Comparison of ENCODE assay signal across 9 cellular contexts in the genomic region with DNA sequence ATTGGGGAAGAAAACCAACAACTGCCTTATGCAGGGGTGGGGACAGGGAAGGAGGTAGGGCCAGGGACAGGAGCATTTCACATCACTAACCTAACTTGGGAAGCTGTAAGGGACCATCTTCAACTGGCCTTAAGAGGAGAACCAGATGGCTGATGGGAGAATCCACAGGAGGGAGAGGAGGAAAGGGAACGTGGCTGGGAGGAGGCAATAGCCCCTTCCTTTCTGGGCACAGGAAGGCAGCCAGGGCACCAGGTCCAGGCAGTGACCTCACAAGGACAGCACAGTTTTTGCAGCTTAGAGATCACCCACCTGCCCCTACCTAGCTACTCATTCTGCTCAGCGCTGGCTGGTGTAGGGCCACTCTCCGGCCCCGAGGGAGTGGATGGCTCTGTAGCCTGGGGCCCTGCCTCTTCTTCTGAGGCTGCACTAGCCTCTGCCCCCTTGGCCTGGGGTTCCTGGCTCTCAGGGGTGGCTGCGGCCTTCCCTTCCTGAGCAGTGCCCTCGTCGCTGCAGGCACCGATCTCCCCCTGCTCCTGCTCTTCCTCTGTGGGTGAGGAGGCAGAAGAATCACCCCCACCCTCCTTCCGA. TPM values are rescaled to one million over a fixed set of nuclear protein-coding genes. Genes with fewer than 3 reads are reported as not detected.
DNase-seq lines count a peak whose midpoint lies in the region; ATAC-seq and TF ChIP-seq lines count a peak whose summit lies in the region.
"Had no signal": no experiment of that assay in that cellular context is flagged by ENCODE, and none has a peak within 500 bp of the region (broad histone marks: within the 10 kb centered on the region; RNA-seq: fewer than 3 reads in every experiment).

No MANE protein-coding gene starts in this region.

- DNase-seq in NCI-H2227 (lab: John Stamatoyannopoulos, UW; ENCODE audit: unreplicated experiment): peak; percentile 34
- no peak for DNase-seq in NCI-H2227 treated with DMSO at 0.1 percent for 48 hours (lab: John Stamatoyannopoulos, UW)
- peak; percentile 51 for DNase-seq in glutamatergic neuron
- DNase-seq in KBM-7: no peak

- peak; percentile 24 for ATAC-seq in SK-N-SH treated with all-trans-retinoic acid at 6 μM for 48 hours
- ATAC-seq in stimulated activated memory B cell treated with anti-CD40 and anti-IgM and Interleukin-4, amounts not matched to agents 10 μg/mL and 1 μg/mL and 100 μg/mL, for 72 hours: no peak
- ATAC-seq in GM18502 (IDR thresholded peaks at IDR 0.05; ENCODE audit: poor library complexity, unreplicated experiment): no peak
- ATAC-seq in HG03135 (IDR thresholded peaks at IDR 0.05; ENCODE audit: unreplicated experiment): no peak

- H3K36me3 Mint-ChIP-seq in glutamatergic neuron (ENCODE audit: unreplicated experiment): peaks cover 14% of the 10 kb centered on the region
- peaks cover 36% of the 10 kb centered on the region for H3K36me3 Mint-ChIP-seq in stimulated activated memory B cell treated with anti-CD40 and anti-IgM and Interleukin-4, amounts not matched to agents 10 μg/mL and 1 μg/mL and 100 μg/mL, for 72 hours

- in situ Hi-C loops in KBM-7 (cut with MboI; ENCODE audit: low pct_unique_long_range_greater_than_20kb, low sequenced_read_pairs): no loop called here

- no peak for TF ChIP-seq CTCF in glutamatergic neuron (IDR thresholded peaks at IDR 0.05; ENCODE audit: partially characterized antibody, unreplicated experiment)

- H3K9me3 Mint-ChIP-seq in glutamatergic neuron (ENCODE audit: unreplicated experiment): peaks cover 19% of the 10 kb centered on the region
- no peaks in the 10 kb centered on the region for H3K9me3 Mint-ChIP-seq in stimulated activated memory B cell treated with anti-CD40 and anti-IgM and Interleukin-4, amounts not matched to agents 10 μg/mL and 1 μg/mL and 100 μg/mL, for 72 hours

- peak overlapping the region; percentile 92 for H3K4me3 Mint-ChIP-seq in glutamatergic neuron (ENCODE audit: unreplicated experiment)
- H3K4me3 Mint-ChIP-seq in stimulated activated memory B cell treated with anti-CD40 and anti-IgM and Interleukin-4, amounts not matched to agents 10 μg/mL and 1 μg/mL and 100 μg/mL, for 72 hours: peak overlapping the region; percentile 89

- H3K27me3 Mint-ChIP-seq in glutamatergic neuron (ENCODE audit: unreplicated experiment): peaks cover 10% of the 10 kb centered on the region
- no peaks in the 10 kb centered on the region for H3K27me3 Mint-ChIP-seq in stimulated activated memory B cell treated with anti-CD40 and anti-IgM and Interleukin-4, amounts not matched to agents 10 μg/mL and 1 μg/mL and 100 μg/mL, for 72 hours

- H3K4me1 Mint-ChIP-seq in glutamatergic neuron (ENCODE audit: low read depth, unreplicated experiment): peaks cover 24% of the 10 kb centered on the region
- peaks cover 76% of the 10 kb centered on the region for H3K4me1 Mint-ChIP-seq in stimulated activated memory B cell treated with anti-CD40 and anti-IgM and Interleukin-4, amounts not matched to agents 10 μg/mL and 1 μg/mL and 100 μg/mL, for 72 hours

- H3K27ac Mint-ChIP-seq in glutamatergic neuron (ENCODE audit: unreplicated experiment): peak overlapping the region; percentile 85
- H3K27ac Mint-ChIP-seq in stimulated activated memory B cell treated with anti-CD40 and anti-IgM and Interleukin-4, amounts not matched to agents 10 μg/mL and 1 μg/mL and 100 μg/mL, for 72 hours: peak overlapping the region; percentile 67

TF ChIP-seq in SK-N-SH treated with all-trans-retinoic acid at 6 μM for 48 hours, 23 proteins besides CTCF, POLR2A, EP300 and RAD21:
- TF ChIP-seq RARB (CRISPR knock-in tag; IDR thresholded peaks at IDR 0.05) (no peak), ISL1 (CRISPR knock-in tag; IDR thresholded peaks at IDR 0.05) (no peak), TCF4 (CRISPR knock-in tag; IDR thresholded peaks at IDR 0.05; ENCODE audit: borderline replicate concordance) (no peak), ZC3H10 (CRISPR knock-in tag; IDR thresholded peaks at IDR 0.05) (no peak), PPARA (CRISPR knock-in tag; IDR thresholded peaks at IDR 0.05; ENCODE audit: borderline replicate concordance) (no peak), ZFP3 (CRISPR knock-in tag; IDR thresholded peaks at IDR 0.05) (no peak), SNAI2 (CRISPR knock-in tag; IDR thresholded peaks at IDR 0.05) (no peak), ZNF70 (CRISPR knock-in tag; IDR thresholded peaks at IDR 0.05) (no peak), CSDC2 (CRISPR knock-in tag; IDR thresholded peaks at IDR 0.05) (no peak), ZNF565 (CRISPR knock-in tag; conservative IDR thresholded peaks at IDR 0.05; ENCODE audit: low read depth) (no peak), OSR1 (CRISPR knock-in tag; IDR thresholded peaks at IDR 0.05) (no peak)
- TF ChIP-seq, protein P1, sequence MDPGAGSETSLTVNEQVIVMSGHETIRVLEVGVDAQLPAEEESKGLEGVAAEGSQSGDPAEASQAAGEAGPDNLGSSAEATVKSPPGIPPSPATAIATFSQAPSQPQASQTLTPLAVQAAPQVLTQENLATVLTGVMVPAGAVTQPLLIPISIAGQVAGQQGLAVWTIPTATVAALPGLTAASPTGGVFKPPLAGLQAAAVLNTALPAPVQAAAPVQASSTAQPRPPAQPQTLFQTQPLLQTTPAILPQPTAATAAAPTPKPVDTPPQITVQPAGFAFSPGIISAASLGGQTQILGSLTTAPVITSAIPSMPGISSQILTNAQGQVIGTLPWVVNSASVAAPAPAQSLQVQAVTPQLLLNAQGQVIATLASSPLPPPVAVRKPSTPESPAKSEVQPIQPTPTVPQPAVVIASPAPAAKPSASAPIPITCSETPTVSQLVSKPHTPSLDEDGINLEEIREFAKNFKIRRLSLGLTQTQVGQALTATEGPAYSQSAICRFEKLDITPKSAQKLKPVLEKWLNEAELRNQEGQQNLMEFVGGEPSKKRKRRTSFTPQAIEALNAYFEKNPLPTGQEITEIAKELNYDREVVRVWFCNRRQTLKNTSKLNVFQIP (CRISPR knock-in tag; IDR thresholded peaks at IDR 0.05; ENCODE audit: borderline replicate concordance, low read depth): no peak
- TF ChIP-seq, protein P2, sequence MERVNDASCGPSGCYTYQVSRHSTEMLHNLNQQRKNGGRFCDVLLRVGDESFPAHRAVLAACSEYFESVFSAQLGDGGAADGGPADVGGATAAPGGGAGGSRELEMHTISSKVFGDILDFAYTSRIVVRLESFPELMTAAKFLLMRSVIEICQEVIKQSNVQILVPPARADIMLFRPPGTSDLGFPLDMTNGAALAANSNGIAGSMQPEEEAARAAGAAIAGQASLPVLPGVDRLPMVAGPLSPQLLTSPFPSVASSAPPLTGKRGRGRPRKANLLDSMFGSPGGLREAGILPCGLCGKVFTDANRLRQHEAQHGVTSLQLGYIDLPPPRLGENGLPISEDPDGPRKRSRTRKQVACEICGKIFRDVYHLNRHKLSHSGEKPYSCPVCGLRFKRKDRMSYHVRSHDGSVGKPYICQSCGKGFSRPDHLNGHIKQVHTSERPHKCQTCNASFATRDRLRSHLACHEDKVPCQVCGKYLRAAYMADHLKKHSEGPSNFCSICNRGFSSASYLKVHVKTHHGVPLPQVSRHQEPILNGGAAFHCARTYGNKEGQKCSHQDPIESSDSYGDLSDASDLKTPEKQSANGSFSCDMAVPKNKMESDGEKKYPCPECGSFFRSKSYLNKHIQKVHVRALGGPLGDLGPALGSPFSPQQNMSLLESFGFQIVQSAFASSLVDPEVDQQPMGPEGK (CRISPR knock-in tag; IDR thresholded peaks at IDR 0.05; ENCODE audit: borderline replicate concordance): no peak
- TF ChIP-seq, protein P3, sequence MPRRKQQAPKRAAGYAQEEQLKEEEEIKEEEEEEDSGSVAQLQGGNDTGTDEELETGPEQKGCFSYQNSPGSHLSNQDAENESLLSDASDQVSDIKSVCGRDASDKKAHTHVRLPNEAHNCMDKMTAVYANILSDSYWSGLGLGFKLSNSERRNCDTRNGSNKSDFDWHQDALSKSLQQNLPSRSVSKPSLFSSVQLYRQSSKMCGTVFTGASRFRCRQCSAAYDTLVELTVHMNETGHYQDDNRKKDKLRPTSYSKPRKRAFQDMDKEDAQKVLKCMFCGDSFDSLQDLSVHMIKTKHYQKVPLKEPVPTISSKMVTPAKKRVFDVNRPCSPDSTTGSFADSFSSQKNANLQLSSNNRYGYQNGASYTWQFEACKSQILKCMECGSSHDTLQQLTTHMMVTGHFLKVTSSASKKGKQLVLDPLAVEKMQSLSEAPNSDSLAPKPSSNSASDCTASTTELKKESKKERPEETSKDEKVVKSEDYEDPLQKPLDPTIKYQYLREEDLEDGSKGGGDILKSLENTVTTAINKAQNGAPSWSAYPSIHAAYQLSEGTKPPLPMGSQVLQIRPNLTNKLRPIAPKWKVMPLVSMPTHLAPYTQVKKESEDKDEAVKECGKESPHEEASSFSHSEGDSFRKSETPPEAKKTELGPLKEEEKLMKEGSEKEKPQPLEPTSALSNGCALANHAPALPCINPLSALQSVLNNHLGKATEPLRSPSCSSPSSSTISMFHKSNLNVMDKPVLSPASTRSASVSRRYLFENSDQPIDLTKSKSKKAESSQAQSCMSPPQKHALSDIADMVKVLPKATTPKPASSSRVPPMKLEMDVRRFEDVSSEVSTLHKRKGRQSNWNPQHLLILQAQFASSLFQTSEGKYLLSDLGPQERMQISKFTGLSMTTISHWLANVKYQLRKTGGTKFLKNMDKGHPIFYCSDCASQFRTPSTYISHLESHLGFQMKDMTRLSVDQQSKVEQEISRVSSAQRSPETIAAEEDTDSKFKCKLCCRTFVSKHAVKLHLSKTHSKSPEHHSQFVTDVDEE (CRISPR knock-in tag; IDR thresholded peaks at IDR 0.05): no peak
- TF ChIP-seq, protein P4, sequence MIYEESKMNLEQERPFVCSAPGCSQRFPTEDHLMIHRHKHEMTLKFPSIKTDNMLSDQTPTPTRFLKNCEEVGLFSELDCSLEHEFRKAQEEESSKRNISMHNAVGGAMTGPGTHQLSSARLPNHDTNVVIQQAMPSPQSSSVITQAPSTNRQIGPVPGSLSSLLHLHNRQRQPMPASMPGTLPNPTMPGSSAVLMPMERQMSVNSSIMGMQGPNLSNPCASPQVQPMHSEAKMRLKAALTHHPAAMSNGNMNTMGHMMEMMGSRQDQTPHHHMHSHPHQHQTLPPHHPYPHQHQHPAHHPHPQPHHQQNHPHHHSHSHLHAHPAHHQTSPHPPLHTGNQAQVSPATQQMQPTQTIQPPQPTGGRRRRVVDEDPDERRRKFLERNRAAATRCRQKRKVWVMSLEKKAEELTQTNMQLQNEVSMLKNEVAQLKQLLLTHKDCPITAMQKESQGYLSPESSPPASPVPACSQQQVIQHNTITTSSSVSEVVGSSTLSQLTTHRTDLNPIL (CRISPR knock-in tag; IDR thresholded peaks at IDR 0.05; ENCODE audit: low read depth): no peak

RNA-seq across cellular contexts. Expression of a gene that starts 1.7 kb away (rescaled TPM):
- total RNA-seq in glutamatergic neuron (ENCODE audit: unreplicated experiment): 912 TPM

RNA-seq across cellular contexts. Expression of a gene that starts 27.9 kb away (rescaled TPM):
- 21.8 TPM for total RNA-seq in glutamatergic neuron (ENCODE audit: unreplicated experiment)

RNA-seq across cellular contexts. Expression of a gene that starts 28.0 kb away (rescaled TPM):
- total RNA-seq in glutamatergic neuron (ENCODE audit: unreplicated experiment): 1.6 TPM
- total RNA-seq: lung microvascular endothelial cell had no signal

RNA-seq across cellular contexts. Expression of a gene that starts 42.5 kb away (rescaled TPM):
- 36.9 TPM for total RNA-seq in glutamatergic neuron (ENCODE audit: unreplicated experiment)

RNA-seq across cellular contexts. Expression of a gene that starts 59.9 kb away (rescaled TPM):
- total RNA-seq in glutamatergic neuron (ENCODE audit: unreplicated experiment): 161 TPM

Comparison
In these comparisons a context has a peak if more than half of its experiments do, and no peak if none do; other contexts are left out.
1. DNase-seq: peak in NCI-H2227 (single experiment) and glutamatergic neuron (single experiment); none in NCI-H2227 treated with DMSO at 0.1 percent for 48 hours (single experiment) and KBM-7 (single experiment).